8 cellular contexts compared by ENCODE assay signal in the genomic region with DNA sequence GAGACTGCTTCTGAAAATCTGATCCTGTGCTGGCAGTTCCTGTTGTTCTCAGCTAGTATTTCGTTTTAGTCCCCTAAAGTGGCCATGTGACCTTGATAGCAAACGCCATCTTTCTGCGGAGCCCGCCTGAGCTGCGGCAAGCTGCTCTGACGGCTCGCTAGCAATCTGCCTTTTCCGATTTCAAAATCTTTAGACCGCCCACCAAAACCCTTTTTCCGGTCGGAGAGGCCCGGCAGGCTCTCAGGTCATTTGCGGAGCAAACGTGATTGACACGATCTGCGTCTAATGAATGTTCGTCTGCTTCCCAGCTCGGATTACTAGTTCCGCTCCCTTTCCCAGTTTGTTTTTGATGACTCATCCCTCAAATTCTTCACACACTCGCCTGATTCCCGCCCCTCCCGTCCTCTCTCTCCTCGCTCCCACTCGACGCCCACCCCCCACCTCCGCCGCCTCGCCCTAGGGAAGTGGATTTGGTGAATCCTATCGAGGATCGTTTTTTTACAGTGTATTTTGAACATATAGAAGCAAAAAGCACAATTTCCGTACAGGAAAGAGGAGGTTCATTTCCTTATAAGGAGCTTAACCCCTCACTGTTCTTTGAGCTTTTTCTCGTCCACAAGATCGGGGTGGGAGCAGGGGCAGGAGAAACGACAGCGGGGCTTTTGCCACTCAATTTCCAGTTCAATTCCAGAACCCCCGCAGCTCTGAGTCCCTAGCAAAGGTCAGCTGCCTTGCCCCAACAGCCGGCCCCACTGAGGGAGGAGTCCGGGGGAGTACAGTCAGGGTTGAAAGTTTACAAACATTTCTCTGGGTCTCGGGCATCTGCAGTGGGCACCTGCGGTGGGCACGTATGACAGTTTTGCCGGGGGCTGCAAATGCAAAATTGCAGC. TPM values are rescaled to one million over a fixed set of nuclear protein-coding genes. Genes with fewer than 3 reads are reported as not detected.
DNase-seq lines count a peak whose midpoint lies in the region; ATAC-seq and TF ChIP-seq lines count a peak whose summit lies in the region.

No MANE protein-coding gene starts in this region.

- H3K4me3 ChIP-seq in AG04449 (ENCODE audit: low read depth, low read length): peak overlapping the region; percentile 53

- no peak for TF ChIP-seq CTCF in AG04449 (IDR thresholded peaks at IDR 0.05; ENCODE audit: insufficient read depth, low read length, missing control alignments)

- DNase-seq in AG04449 (ENCODE audit: low read depth, low spot score): peak; percentile 86
- peak; percentile 99 for DNase-seq in NCI-H2227 (lab: John Stamatoyannopoulos, UW; ENCODE audit: unreplicated experiment)
- peak; percentile 72 for DNase-seq in activated CD4-positive, CD25-positive, alpha-beta regulatory T cell treated with anti-CD3 and anti-CD28 coated beads, Interleukin-2, amount 50 U/mL, for 72 hours
- DNase-seq in cerebellum (ENCODE audit: low spot score): peak; percentile 92
- DNase-seq in islet precursor cell: peak; percentile 96
- DNase-seq in stimulated activated CD4-positive, alpha-beta T cell treated with anti-CD3 and anti-CD28 coated beads, Interleukin-12 subunit alpha, Interleukin-12 subunit beta, amount 100 ng/mL, for 4 hours: peak; percentile 66

- CTCF ChIA-PET in AG04449 (lab: Yijun Ruan, JAX): interaction anchor here (0.6 to 7.7 kb wide), 5 partner anchors 9 to 212 kb away, joined by 3 to 90 read pairs (median 4); no protein-coding TSS in a partner anchor

- POLR2A ChIA-PET in AG04449 (lab: Yijun Ruan, JAX): interaction anchor here (0.6 to 1.8 kb wide), 5 partner anchors 14 to 184 kb away, joined by 3 to 7 read pairs (median 3); partner anchors contain the start of genes NONO and TAF1

- ATAC-seq in GM18873 (IDR thresholded peaks at IDR 0.05; ENCODE audit: low FRiP score, unreplicated experiment) (peak; percentile 78), HG03135 (IDR thresholded peaks at IDR 0.05; ENCODE audit: unreplicated experiment) (peak; percentile 85)

RNA-seq across cellular contexts. Expression of gene NLGN3, which starts 37.5 kb away (rescaled TPM):
- total RNA-seq in cerebellum: 21.4 TPM

RNA-seq across cellular contexts. Expression of gene GJB1, which starts 40.9 kb away (rescaled TPM):
- total RNA-seq in cerebellum: not detected

Comparison
In these comparisons a context has a peak if more than half of its experiments do, and no peak if none do; other contexts are left out.
1. Peak in every context shown above with its lines: DNase-seq, ATAC-seq and H3K4me3 ChIP-seq.